In the genomic region with DNA sequence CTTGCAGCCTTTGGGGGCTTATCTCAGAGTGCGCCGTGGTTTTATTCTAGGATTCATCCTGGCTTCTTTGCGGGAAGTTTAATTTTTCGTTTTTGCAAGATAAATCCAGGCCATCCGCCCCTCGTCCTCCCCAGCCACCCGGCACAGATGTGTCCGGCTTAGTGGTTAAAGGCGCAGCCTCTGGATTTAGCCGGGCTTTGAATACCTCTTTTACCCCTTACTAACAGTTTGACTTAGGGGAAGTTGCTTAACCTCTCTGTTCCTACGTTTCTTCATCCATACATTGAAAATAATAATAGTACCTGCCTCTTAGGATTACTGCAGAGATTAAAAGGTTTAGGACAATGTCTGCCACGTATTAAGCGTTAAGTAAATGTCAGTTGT, we compare ENCODE assay signal across 8 cellular contexts. TPM values are rescaled to one million over a fixed set of nuclear protein-coding genes. Genes with fewer than 3 reads are reported as not detected.
DNase-seq lines count a peak whose midpoint lies in the region; ATAC-seq and TF ChIP-seq lines count a peak whose summit lies in the region.

No MANE protein-coding gene starts in this region.

- CTCF ChIA-PET in AG04449 (lab: Yijun Ruan, JAX) = interaction anchor here (1.0 to 4.1 kb wide), 8 partner anchors 10 to 139 kb away, joined by 3 to 25 read pairs (median 4); partner anchors contain the start of gene NCEH1

- DNase-seq in AG04449 (ENCODE audit: low read depth, low spot score) = no peak
- no peak for DNase-seq in GM06990 (ENCODE audit: extremely low read depth, insufficient read length)
- peak; percentile 42 for DNase-seq in SK-N-DZ (ENCODE audit: low spot score)

- H3K27me3 ChIP-seq in GM06990 (replicated peaks; ENCODE audit: control insufficient read depth, insufficient read depth, low read length) (no peaks in the 10 kb centered on the region), endocrine pancreas (ENCODE audit: control insufficient read depth, insufficient read depth, low read length) (no peaks in the 10 kb centered on the region), muscle layer of colon (ENCODE audit: control insufficient read depth in 1 of 2, insufficient read depth in 2 of 2, low read length in 2 of 2) (no peaks in the 10 kb centered on the region)

- POLR2A ChIA-PET in AG04449 (lab: Yijun Ruan, JAX) = no interaction called here

- H3K4me3 ChIP-seq in AG04449 (ENCODE audit: low read depth, low read length) = peak overlapping the region; percentile 90
- H3K4me3 ChIP-seq in GM06990 (replicated peaks; ENCODE audit: low read depth, low read length) = peak overlapping the region; percentile 90
- peak overlapping the region; percentile 70 for H3K4me3 ChIP-seq in endocrine pancreas (ENCODE audit: control insufficient read depth, insufficient read depth, low read length)
- peak overlapping the region; percentile 90 to 92 for H3K4me3 ChIP-seq in muscle layer of colon (ENCODE audit: low read depth in 1 of 2, low read length in 2 of 2)

- ATAC-seq in HG03159 (IDR thresholded peaks at IDR 0.05; ENCODE audit: unreplicated experiment) (peak; percentile 21), GM19328 (IDR thresholded peaks at IDR 0.05; ENCODE audit: unreplicated experiment) (no peak), GM18519 (IDR thresholded peaks at IDR 0.05; ENCODE audit: low FRiP score, unreplicated experiment) (no peak)

- H3K9ac ChIP-seq in endocrine pancreas (ENCODE audit: control insufficient read depth, insufficient read depth, low read length) (peak overlapping the region; percentile 75), muscle layer of colon (ENCODE audit: low read length) (peak overlapping the region; percentile 19)

- no peaks in the 10 kb centered on the region; the same call in 1 of the 2 replicates for H3K36me3 ChIP-seq in GM06990 (ENCODE audit: control insufficient read depth, insufficient read depth, low read length)
- H3K36me3 ChIP-seq in endocrine pancreas (ENCODE audit: control insufficient read depth, insufficient read depth, low read length) = no peaks in the 10 kb centered on the region
- H3K36me3 ChIP-seq in muscle layer of colon (ENCODE audit: insufficient read depth, low read length) = no peaks in the 10 kb centered on the region

- H3K9me3 ChIP-seq in endocrine pancreas (ENCODE audit: control insufficient read depth, low read length) (no peaks in the 10 kb centered on the region), muscle layer of colon (ENCODE audit: low read length) (no peaks in the 10 kb centered on the region)

- peak overlapping the region; percentile 5 for H3K27ac ChIP-seq in muscle layer of colon (ENCODE audit: low read depth, low read length)

- TF ChIP-seq CTCF in AG04449 (IDR thresholded peaks at IDR 0.05; ENCODE audit: insufficient read depth, low read length, missing control alignments) = no peak
- TF ChIP-seq CTCF in GM06990 (IDR thresholded peaks at IDR 0.05; ENCODE audit: insufficient read depth, low read length, poor library complexity, severe bottlenecking) = no peak

- H3K4me1 ChIP-seq in endocrine pancreas (ENCODE audit: control insufficient read depth, insufficient read depth, low read length) (peaks cover 14% of the 10 kb centered on the region), muscle layer of colon (ENCODE audit: insufficient read depth, low read length) (peaks cover 10% of the 10 kb centered on the region)

RNA-seq across cellular contexts. Expression of gene ECT2, which starts 0.7 kb away (rescaled TPM):
- 105 and 120 TPM in 2 replicates for polyA plus RNA-seq in SK-N-DZ (2014; cell fraction: cytosol; rRNA removed)
- 104 and 108 TPM in 2 replicates for polyA plus RNA-seq in SK-N-DZ (2014; cell fraction: nucleus; rRNA removed)

RNA-seq across cellular contexts. Expression of gene NCEH1, which starts 40.3 kb away (rescaled TPM):
- 1.8 and 2.1 TPM in 2 replicates for polyA plus RNA-seq in SK-N-DZ (2014; cell fraction: cytosol; rRNA removed)
- polyA plus RNA-seq in SK-N-DZ (2014; cell fraction: nucleus; rRNA removed) = 0.49 and 1.7 TPM in 2 replicates
